In the genomic region with DNA sequence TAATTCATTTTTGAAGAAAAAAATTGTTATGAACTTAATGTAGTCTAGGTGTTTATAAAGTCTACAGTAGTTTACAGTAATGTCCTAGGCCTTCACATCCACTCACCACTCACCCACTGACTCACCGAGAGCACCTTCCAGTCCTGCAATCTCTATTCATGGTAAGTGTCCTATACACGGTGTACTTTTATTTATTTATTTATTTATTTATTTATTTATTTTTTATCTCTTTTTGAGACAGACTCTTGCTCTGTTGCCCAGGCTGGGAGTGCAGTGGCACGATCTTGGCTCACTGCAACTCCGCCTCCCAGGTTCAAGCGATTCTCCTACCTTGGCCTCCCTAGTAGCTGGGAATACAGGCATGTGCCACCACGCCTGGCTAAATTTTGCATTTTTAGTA, we compare ENCODE assay signal across 9 cellular contexts.
"Had no signal": no experiment of that assay in that cellular context is flagged by ENCODE, and none has a peak within 500 bp of the region (broad histone marks: within the 10 kb centered on the region; RNA-seq: fewer than 3 reads in every experiment).

No MANE protein-coding gene starts in this region.

- H3K27ac ChIP-seq: HL-60, KMS-11 had no signal

- FAIRE-seq: HepG2, HTR-8/SVneo, K562 had no signal

- H3K4me3 ChIP-seq: K562 had no signal

- H3K4me2 ChIP-seq: KMS-11 had no signal

- H3K9me3 Mint-ChIP-seq: IgD-negative memory B cell had no signal

- H3K9ac ChIP-seq: KMS-11 had no signal

- H3K4me3 Mint-ChIP-seq: IgD-negative memory B cell had no signal

- H3K4me1 Mint-ChIP-seq: IgD-negative memory B cell had no signal

- ATAC-seq: HepG2, K562 had no signal

- H3K36me3 Mint-ChIP-seq: IgD-negative memory B cell had no signal

- DNase-seq: IMR-90, KBM-7, KG1 had no signal

- H3K27ac Mint-ChIP-seq: IgD-negative memory B cell had no signal
